Comparison of ENCODE assay signal across 1 cellular context in the genomic region with DNA sequence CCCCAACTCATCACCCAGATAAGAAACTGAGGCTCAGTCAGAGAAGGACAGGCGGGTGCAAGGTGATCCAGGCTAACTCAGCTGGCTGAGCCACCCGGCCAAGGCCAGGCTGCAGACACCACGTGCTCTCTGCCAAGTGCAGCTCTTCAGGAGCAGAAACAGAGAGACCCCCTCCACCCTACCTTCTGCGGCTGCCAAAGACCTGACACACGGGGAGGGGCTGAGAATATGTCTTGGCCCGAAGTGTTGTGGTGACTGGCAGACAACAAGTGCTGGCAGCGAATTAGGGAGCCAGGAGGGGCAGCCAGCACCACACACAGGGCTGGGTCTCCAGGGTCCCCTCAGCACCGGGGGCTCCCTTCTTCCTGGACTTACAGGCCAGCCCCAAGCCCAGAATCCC.
TF ChIP-seq lines count a peak whose summit lies in the region.

No MANE protein-coding gene starts in this region.

TF ChIP-seq in H1, 55 proteins besides CTCF, POLR2A, EP300 and RAD21:
- no peak for TF ChIP-seq TAF7 (optimal IDR thresholded peaks at IDR 0.05; ENCODE audit: borderline replicate concordance, low read depth, low read length)
- no peak for TF ChIP-seq MAFK (IDR thresholded peaks at IDR 0.05; ENCODE audit: low read depth, low read length)
- TF ChIP-seq, protein P1, sequence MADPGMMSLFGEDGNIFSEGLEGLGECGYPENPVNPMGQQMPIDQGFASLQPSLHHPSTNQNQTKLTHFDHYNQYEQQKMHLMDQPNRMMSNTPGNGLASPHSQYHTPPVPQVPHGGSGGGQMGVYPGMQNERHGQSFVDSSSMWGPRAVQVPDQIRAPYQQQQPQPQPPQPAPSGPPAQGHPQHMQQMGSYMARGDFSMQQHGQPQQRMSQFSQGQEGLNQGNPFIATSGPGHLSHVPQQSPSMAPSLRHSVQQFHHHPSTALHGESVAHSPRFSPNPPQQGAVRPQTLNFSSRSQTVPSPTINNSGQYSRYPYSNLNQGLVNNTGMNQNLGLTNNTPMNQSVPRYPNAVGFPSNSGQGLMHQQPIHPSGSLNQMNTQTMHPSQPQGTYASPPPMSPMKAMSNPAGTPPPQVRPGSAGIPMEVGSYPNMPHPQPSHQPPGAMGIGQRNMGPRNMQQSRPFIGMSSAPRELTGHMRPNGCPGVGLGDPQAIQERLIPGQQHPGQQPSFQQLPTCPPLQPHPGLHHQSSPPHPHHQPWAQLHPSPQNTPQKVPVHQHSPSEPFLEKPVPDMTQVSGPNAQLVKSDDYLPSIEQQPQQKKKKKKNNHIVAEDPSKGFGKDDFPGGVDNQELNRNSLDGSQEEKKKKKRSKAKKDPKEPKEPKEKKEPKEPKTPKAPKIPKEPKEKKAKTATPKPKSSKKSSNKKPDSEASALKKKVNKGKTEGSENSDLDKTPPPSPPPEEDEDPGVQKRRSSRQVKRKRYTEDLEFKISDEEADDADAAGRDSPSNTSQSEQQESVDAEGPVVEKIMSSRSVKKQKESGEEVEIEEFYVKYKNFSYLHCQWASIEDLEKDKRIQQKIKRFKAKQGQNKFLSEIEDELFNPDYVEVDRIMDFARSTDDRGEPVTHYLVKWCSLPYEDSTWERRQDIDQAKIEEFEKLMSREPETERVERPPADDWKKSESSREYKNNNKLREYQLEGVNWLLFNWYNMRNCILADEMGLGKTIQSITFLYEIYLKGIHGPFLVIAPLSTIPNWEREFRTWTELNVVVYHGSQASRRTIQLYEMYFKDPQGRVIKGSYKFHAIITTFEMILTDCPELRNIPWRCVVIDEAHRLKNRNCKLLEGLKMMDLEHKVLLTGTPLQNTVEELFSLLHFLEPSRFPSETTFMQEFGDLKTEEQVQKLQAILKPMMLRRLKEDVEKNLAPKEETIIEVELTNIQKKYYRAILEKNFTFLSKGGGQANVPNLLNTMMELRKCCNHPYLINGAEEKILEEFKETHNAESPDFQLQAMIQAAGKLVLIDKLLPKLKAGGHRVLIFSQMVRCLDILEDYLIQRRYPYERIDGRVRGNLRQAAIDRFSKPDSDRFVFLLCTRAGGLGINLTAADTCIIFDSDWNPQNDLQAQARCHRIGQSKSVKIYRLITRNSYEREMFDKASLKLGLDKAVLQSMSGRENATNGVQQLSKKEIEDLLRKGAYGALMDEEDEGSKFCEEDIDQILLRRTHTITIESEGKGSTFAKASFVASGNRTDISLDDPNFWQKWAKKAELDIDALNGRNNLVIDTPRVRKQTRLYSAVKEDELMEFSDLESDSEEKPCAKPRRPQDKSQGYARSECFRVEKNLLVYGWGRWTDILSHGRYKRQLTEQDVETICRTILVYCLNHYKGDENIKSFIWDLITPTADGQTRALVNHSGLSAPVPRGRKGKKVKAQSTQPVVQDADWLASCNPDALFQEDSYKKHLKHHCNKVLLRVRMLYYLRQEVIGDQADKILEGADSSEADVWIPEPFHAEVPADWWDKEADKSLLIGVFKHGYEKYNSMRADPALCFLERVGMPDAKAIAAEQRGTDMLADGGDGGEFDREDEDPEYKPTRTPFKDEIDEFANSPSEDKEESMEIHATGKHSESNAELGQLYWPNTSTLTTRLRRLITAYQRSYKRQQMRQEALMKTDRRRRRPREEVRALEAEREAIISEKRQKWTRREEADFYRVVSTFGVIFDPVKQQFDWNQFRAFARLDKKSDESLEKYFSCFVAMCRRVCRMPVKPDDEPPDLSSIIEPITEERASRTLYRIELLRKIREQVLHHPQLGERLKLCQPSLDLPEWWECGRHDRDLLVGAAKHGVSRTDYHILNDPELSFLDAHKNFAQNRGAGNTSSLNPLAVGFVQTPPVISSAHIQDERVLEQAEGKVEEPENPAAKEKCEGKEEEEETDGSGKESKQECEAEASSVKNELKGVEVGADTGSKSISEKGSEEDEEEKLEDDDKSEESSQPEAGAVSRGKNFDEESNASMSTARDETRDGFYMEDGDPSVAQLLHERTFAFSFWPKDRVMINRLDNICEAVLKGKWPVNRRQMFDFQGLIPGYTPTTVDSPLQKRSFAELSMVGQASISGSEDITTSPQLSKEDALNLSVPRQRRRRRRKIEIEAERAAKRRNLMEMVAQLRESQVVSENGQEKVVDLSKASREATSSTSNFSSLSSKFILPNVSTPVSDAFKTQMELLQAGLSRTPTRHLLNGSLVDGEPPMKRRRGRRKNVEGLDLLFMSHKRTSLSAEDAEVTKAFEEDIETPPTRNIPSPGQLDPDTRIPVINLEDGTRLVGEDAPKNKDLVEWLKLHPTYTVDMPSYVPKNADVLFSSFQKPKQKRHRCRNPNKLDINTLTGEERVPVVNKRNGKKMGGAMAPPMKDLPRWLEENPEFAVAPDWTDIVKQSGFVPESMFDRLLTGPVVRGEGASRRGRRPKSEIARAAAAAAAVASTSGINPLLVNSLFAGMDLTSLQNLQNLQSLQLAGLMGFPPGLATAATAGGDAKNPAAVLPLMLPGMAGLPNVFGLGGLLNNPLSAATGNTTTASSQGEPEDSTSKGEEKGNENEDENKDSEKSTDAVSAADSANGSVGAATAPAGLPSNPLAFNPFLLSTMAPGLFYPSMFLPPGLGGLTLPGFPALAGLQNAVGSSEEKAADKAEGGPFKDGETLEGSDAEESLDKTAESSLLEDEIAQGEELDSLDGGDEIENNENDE (IDR thresholded peaks at IDR 0.05; ENCODE audit: insufficient replicate concordance, low read length): no peak
- TF ChIP-seq SIN3A (conservative IDR thresholded peaks at IDR 0.05 in 1 of 2, IDR thresholded peaks at IDR 0.05 in 1 of 2; ENCODE audit: low read depth in 1 of 2, low read length in 2 of 2): no peak
- TF ChIP-seq ZNF274 (IDR thresholded peaks at IDR 0.05; ENCODE audit: borderline replicate concordance, extremely low read depth, low read length): no peak
- TF ChIP-seq, protein P2, sequence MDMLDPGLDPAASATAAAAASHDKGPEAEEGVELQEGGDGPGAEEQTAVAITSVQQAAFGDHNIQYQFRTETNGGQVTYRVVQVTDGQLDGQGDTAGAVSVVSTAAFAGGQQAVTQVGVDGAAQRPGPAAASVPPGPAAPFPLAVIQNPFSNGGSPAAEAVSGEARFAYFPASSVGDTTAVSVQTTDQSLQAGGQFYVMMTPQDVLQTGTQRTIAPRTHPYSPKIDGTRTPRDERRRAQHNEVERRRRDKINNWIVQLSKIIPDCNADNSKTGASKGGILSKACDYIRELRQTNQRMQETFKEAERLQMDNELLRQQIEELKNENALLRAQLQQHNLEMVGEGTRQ (IDR thresholded peaks at IDR 0.05; ENCODE audit: low read length): no peak
